ENCODE assay signal across 8 cellular contexts in genomic region chr21:31866077-31866511, GRCh38. TPM values are rescaled to one million over a fixed set of nuclear protein-coding genes. Genes with fewer than 3 reads are reported as not detected.
A peak's percentile ranks its signal among the peaks of the same experiment; 100 is the strongest.
DNase-seq lines count a peak whose midpoint lies in the region; ATAC-seq, FAIRE-seq and TF ChIP-seq lines count a peak whose summit lies in the region.

No MANE protein-coding gene starts in this region.

- RAD21 ChIA-PET in HCT116 (lab: Charles Lee; ENCODE audit: low non-redundant PET in 1 of 2, low total read pairs in 2 of 2, uncharacterized antibody in 2 of 2, unreplicated experiment in 2 of 2) = interaction anchor here (0.7 to 0.8 kb wide), 2 partner anchors 392 to 396 kb away, joined by 3 read pairs; no protein-coding TSS in a partner anchor

- H3K4me2 ChIP-seq in HCT116 (ENCODE audit: low read length) = no peak overlapping the region

- no peak overlapping the region for H3K4me3 ChIP-seq in HCT116 (replicated peaks in 1 of 2; ENCODE audit: low read depth in 1 of 2, low read length in 2 of 2)
- H3K4me3 ChIP-seq in kidney (ENCODE audit: low read length in 2 of 2) = no peak overlapping the region

- intact Hi-C loops in HCT116 (cut with micrococcal nuclease) = loop anchor here (1.0 to 5.0 kb wide), 2 partner anchors 392 to 736 kb away; no protein-coding TSS in a partner anchor
- intact Hi-C loops in kidney (cut with DNase I) = loop anchor here (5.0 kb wide), 1 partner anchor 396 kb away; no protein-coding TSS in a partner anchor

- no peaks in the 10 kb centered on the region for H3K9me2 ChIP-seq in HCT116 (ENCODE audit: insufficient read depth)

- TF ChIP-seq POLR2A in HCT116 (IDR thresholded peaks at IDR 0.05; ENCODE audit: borderline replicate concordance, extremely low read depth, insufficient read depth, insufficient read length) = no peak

- TF ChIP-seq CTCF in HCT116 (IDR thresholded peaks at IDR 0.05 in 2 of 3, conservative IDR thresholded peaks at IDR 0.05 in 1 of 3; ENCODE audit: borderline replicate concordance in 1 of 3, insufficient read depth in 1 of 3, low read depth in 2 of 3, low read length in 2 of 3) (peak; percentile 76 to 92 (median 91); a peak in 5 of 6 replicates), kidney (IDR thresholded peaks at IDR 0.05; ENCODE audit: borderline replicate concordance, extremely low read depth, insufficient read depth) (peak; percentile 84)

- no peaks in the 10 kb centered on the region for H3K79me2 ChIP-seq in HCT116 (ENCODE audit: insufficient read depth, low read length)

- DNase-seq in Caki2 (ENCODE audit: low read depth) (peak; percentile 84), HCT116 (ENCODE audit: low read depth, low spot score) (peak; percentile 79), NCI-H2171 treated with DMSO at 0.1 percent for 48 hours (lab: John Stamatoyannopoulos, UW) (peak; percentile 87), caudate nucleus (lab: John Stamatoyannopoulos, UW) (peak in 59 of 61 donors; percentile 11 to 87 (median 64)), kidney (peak; percentile 93)
- peak; percentile 16 for DNase-seq in activated CD4-positive, CD25-positive, alpha-beta regulatory T cell treated with anti-CD3 and anti-CD28 coated beads, Interleukin-2, amount 50 U/mL, for 16 hours (ENCODE audit: low read depth, low spot score)
- peak; percentile 51 to 70 for DNase-seq in stimulated activated CD4-positive, alpha-beta T cell treated with anti-CD3 and anti-CD28 coated beads, Interleukin-1b, Interleukin-23, amount 100 ng/mL, for 4 hours (ENCODE audit: low read depth in 2 of 2)

- H3K9ac ChIP-seq in HCT116 (ENCODE audit: low read length) = no peak overlapping the region
- no peak overlapping the region for H3K9ac ChIP-seq in kidney (ENCODE audit: low read length in 2 of 2)

- H3K9me3 ChIP-seq in HCT116 (ENCODE audit: control insufficient read depth in 1 of 2, insufficient read depth in 1 of 2, low read depth in 1 of 2, low read length in 2 of 2) (no peaks in the 10 kb centered on the region), kidney (ENCODE audit: control insufficient read depth in 1 of 2, low read length in 2 of 2) (no peaks in the 10 kb centered on the region)

- in situ Hi-C loops in Caki2 (cut with HindIII; ENCODE audit: low pct_unique_long_range_greater_than_20kb, low sequenced_read_pairs) = no loop called here

- ATAC-seq in HCT116 (peak; percentile 99), HG02642 (IDR thresholded peaks at IDR 0.05; ENCODE audit: poor library complexity, unreplicated experiment) (no peak)

- peak overlapping the region; percentile 37 for H2AFZ ChIP-seq in HCT116 (ENCODE audit: low read depth, low read length, poor library complexity, severe bottlenecking)

- H3K4me1 ChIP-seq in HCT116 (ENCODE audit: control insufficient read depth in 1 of 2, insufficient read depth in 2 of 2, low read length in 2 of 2) (no peaks in the 10 kb centered on the region), kidney (ENCODE audit: control insufficient read depth in 1 of 2, insufficient read depth in 1 of 2, low read depth in 1 of 2, low read length in 2 of 2) (no peaks in the 10 kb centered on the region)

- POLR2A ChIA-PET in HCT116 (lab: Charles Lee) = no interaction called here

- FAIRE-seq in kidney (lab: Jason Lieb, UNC) = no peak

- H4K20me1 ChIP-seq in HCT116 (ENCODE audit: insufficient read depth) = no peaks in the 10 kb centered on the region

- CTCF ChIA-PET in HCT116 (lab: Charles Lee) = interaction anchor here (0.6 to 1.6 kb wide), 20 partner anchors 9 to 735 kb away, joined by 3 to 17 read pairs (median 3); no protein-coding TSS in a partner anchor

- H3K27me3 ChIP-seq in HCT116 (ENCODE audit: insufficient read depth, low read length) = peaks cover 19% of the 10 kb centered on the region

- H3K36me3 ChIP-seq in HCT116 (ENCODE audit: control insufficient read depth in 1 of 2, insufficient read depth in 2 of 2, low read length in 2 of 2) (no peaks in the 10 kb centered on the region), kidney (ENCODE audit: control insufficient read depth in 1 of 2, insufficient read depth in 2 of 2, low read length in 2 of 2) (no peaks in the 10 kb centered on the region)

- H3K27ac ChIP-seq in HCT116 (ENCODE audit: low read depth, low read length) = no peak overlapping the region
- H3K27ac ChIP-seq in caudate nucleus (ENCODE audit: low read depth, low read length) = no peak overlapping the region
- no peak overlapping the region for H3K27ac ChIP-seq in kidney (ENCODE audit: low read depth in 2 of 2, low read length in 2 of 2)

- no TSS peak for BruUV-seq in HCT116 (replicated peaks; lab: Mats Ljungman, UMichigan)

- TF ChIP-seq RAD21 in HCT116 (IDR thresholded peaks at IDR 0.05; ENCODE audit: low read depth) = peak; percentile 64

TF ChIP-seq in HCT116, 20 proteins besides CTCF, POLR2A, EP300 and RAD21:
- TF ChIP-seq TCF7L2 (IDR thresholded peaks at IDR 0.05; ENCODE audit: borderline replicate concordance, extremely low read depth, insufficient read depth, insufficient read length) (peak; percentile 14), SRF (IDR thresholded peaks at IDR 0.05; ENCODE audit: low read depth) (no peak)

RNA-seq across cellular contexts. Expression of gene HUNK, which starts 6.7 kb away (rescaled TPM):
- 4.5 and 11.2 TPM in 2 replicates for total RNA-seq in Caki2 (2014; rRNA removed; shearing (Covaris generic); ENCODE audit: low replicate concordance)
- total RNA-seq in HCT116 (2021; ENCODE audit: unreplicated experiment) (not detected), kidney (17.2 TPM)
- not detected in 2 replicates for polyA plus RNA-seq in HCT116 (2012)
- polyA plus RNA-seq in kidney (ENCODE audit: insufficient read depth, low read depth, low replicate concordance) = 2.7 TPM

Comparison
In these comparisons a context has a peak if more than half of its experiments do, and no peak if none do; other contexts are left out.
1. DNase-seq: peak in every context shown above with its lines; median percentile 93 in kidney; 87 in NCI-H2171 treated with DMSO at 0.1 percent for 48 hours; 84 in Caki2; 79 in HCT116; 64 in caudate nucleus; 60 in stimulated activated CD4-positive, alpha-beta T cell treated with anti-CD3 and anti-CD28 coated beads, Interleukin-1b, Interleukin-23, amount 100 ng/mL, for 4 hours; 16 in activated CD4-positive, CD25-positive, alpha-beta regulatory T cell treated with anti-CD3 and anti-CD28 coated beads, Interleukin-2, amount 50 U/mL, for 16 hours.